In the genomic region with DNA sequence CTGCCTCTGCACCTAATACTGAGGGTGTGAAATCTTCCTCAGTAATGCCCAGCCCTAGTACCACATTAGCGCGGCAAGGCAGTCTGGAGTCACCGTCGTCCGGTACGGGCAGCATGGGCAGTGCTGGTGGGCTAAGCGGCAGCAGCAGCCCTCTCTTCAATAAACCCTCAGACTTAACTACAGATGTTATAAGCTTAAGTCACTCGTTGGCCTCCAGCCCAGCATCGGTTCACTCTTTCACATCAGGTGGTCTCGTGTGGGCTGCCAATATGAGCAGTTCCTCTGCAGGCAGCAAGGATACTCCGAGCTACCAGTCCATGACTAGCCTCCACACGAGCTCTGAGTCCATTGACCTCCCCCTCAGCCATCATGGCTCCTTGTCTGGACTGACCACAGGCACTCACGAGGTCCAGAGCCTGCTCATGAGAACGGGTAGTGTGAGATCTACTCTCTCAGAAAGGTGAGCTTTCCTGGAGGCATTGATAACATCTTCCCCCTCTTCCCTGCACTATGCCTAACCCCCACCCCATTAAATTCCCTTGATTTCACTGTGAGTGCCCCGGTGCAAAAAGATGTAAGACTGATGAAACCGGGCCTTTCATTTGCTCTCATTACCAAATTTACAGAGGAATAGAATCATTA, we compare ENCODE assay signal across 19 cellular contexts.
DNase-seq lines count a peak whose midpoint lies in the region; ATAC-seq lines count a peak whose summit lies in the region.
"Had no signal": no experiment of that assay in that cellular context is flagged by ENCODE, and none has a peak within 500 bp of the region (broad histone marks: within the 10 kb centered on the region; RNA-seq: fewer than 3 reads in every experiment).

No MANE protein-coding gene starts in this region.

- no peaks in the 10 kb centered on the region for H3K9me2 ChIP-seq in GM23248 (ENCODE audit: insufficient read depth)

- H3F3A ChIP-seq in GM23248 (ENCODE audit: insufficient read depth), result peaks cover 24% of the 10 kb centered on the region; the same call in 1 of the 2 replicates

- no peak overlapping the region for H3K27ac ChIP-seq in GM23248
- H3K27ac ChIP-seq: cardiac muscle cell, right atrium auricular region, testis had no signal

- H4K20me1 ChIP-seq in GM23248 (ENCODE audit: insufficient read depth), result no peaks in the 10 kb centered on the region; the same call in 1 of the 2 replicates

- DNase-seq in GM23248, result peak; percentile 10
- peak; percentile 51 to 80 for DNase-seq in NCI-H446 (lab: John Stamatoyannopoulos, UW)
- DNase-seq in brain pericyte (ENCODE audit: low read depth, low spot score), result peak; percentile 60
- peak; percentile 83 for DNase-seq in mesenteric fat pad (ENCODE audit: low spot score)
- no peak for DNase-seq in stimulated activated naive CD8-positive, alpha-beta T cell treated with anti-CD3 and anti-CD28 coated beads, Interleukin-15, Interleukin-2, amounts not matched to agents 100 U/mL and 50 U/mL, for 24 hours
- no peak for DNase-seq in activated gamma-delta T cell treated with Interleukin-2 at 50 U/mL for 16 hours
- DNase-seq: activated CD4-positive, CD25-positive, alpha-beta regulatory T cell treated with anti-CD3 and anti-CD28 coated beads, Interleukin-2, amount 50 U/mL, for 72 hours; CD4-positive, alpha-beta memory T cell; DMS79 treated with DMSO at 0.1 percent for 48 hours; MV-4-11; NCI-H526 treated with DMSO at 0.1 percent for 48 hours; occipital lobe; T-helper 9 cell; testis had no signal

- peaks cover 17% of the 10 kb centered on the region for H3K4me1 ChIP-seq in GM23248 (ENCODE audit: insufficient read depth)
- H3K4me1 ChIP-seq: right atrium auricular region, testis had no signal

- 90 to 98% methylated on average over 16 of the region's 16 CpGs for WGBS in GM23248 (ENCODE audit: low coverage in 1 of 2, low lambda C conversion rate in 2 of 2, missing lambda C conversion rate in 2 of 2), 2 experiments

- H3K4me3 ChIP-seq in GM23248, result no peak overlapping the region
- H3K4me3 ChIP-seq: cardiac muscle cell, right atrium auricular region, testis had no signal

- in situ Hi-C loops in GM23248 (cut with MboI), result loop anchor here (25.0 kb wide), 1 partner anchor 385 kb away; no protein-coding TSS in a partner anchor

- no peaks in the 10 kb centered on the region; the same call in 1 of the 2 replicates for H3K79me2 ChIP-seq in GM23248 (ENCODE audit: insufficient read depth)

- no peak overlapping the region for H3K4me2 ChIP-seq in GM23248 (ENCODE audit: unreplicated experiment)

- H3K9me3 ChIP-seq in GM23248 (ENCODE audit: low read depth), result no peaks in the 10 kb centered on the region
- H3K9me3 ChIP-seq: right atrium auricular region, testis had no signal

- peaks cover 28% of the 10 kb centered on the region; the same call in 1 of the 2 replicates for H3K36me3 ChIP-seq in GM23248 (ENCODE audit: low read depth)
- H3K36me3 ChIP-seq: cardiac muscle cell, right atrium auricular region had no signal

- no peak overlapping the region for H2AFZ ChIP-seq in GM23248

- H3K9ac ChIP-seq in GM23248, result no peak overlapping the region

- no peak for ATAC-seq in stimulated activated naive CD8-positive, alpha-beta T cell treated with anti-CD3 and anti-CD28 coated beads, Interleukin-15, Interleukin-2, amounts not matched to agents 100 U/mL and 50 U/mL, for 24 hours
- ATAC-seq in GM21529 (IDR thresholded peaks at IDR 0.05; ENCODE audit: unreplicated experiment) (no peak), GM21515 (IDR thresholded peaks at IDR 0.05; ENCODE audit: unreplicated experiment) (no peak)
- ATAC-seq: Panc1 had no signal

- no peaks in the 10 kb centered on the region for H3K27me3 ChIP-seq in GM23248 (replicated peaks; ENCODE audit: insufficient read depth)
- H3K27me3 ChIP-seq: cardiac muscle cell, right atrium auricular region, testis had no signal

Comparison
In these comparisons a context has a peak if more than half of its experiments do, and no peak if none do; other contexts are left out.
1. DNase-seq: peak in GM23248 (single experiment), NCI-H446 (2 of 2), brain pericyte (single experiment) and mesenteric fat pad (single experiment); none in stimulated activated naive CD8-positive, alpha-beta T cell treated with anti-CD3 and anti-CD28 coated beads, Interleukin-15, Interleukin-2, amounts not matched to agents 100 U/mL and 50 U/mL, for 24 hours (single experiment) and activated gamma-delta T cell treated with Interleukin-2 at 50 U/mL for 16 hours (single experiment).